1 cellular context compared by ENCODE assay signal in genomic region chr5:154241021-154241420, GRCh38.
TF ChIP-seq lines count a peak whose summit lies in the region.

No MANE protein-coding gene starts in this region.

TF ChIP-seq in GM23338, 12 proteins besides CTCF, POLR2A, EP300 and RAD21 (continued from another document):
- TF ChIP-seq ZNF462 (CRISPR knock-in tag; IDR thresholded peaks at IDR 0.05) (no peak), ETS1 (IDR thresholded peaks at IDR 0.05) (no peak), CREB1 (CRISPR knock-in tag; IDR thresholded peaks at IDR 0.05; ENCODE audit: low read depth) (no peak), STAT1 (IDR thresholded peaks at IDR 0.05; ENCODE audit: unreplicated experiment) (no peak), POLR2AphosphoS5 (IDR thresholded peaks at IDR 0.05; ENCODE audit: low read depth) (no peak), REST (IDR thresholded peaks at IDR 0.05; ENCODE audit: unreplicated experiment) (no peak), EZH2phosphoT487 (IDR thresholded peaks at IDR 0.05; ENCODE audit: unreplicated experiment) (no peak)
TF ChIP-seq in GM23338: peak in this region for 0.
